Comparison of ENCODE assay signal across 9 cellular contexts in genomic region chr1:24149854-24150227, GRCh38. TPM values are rescaled to one million over a fixed set of nuclear protein-coding genes. Genes with fewer than 3 reads are reported as not detected.
DNase-seq lines count a peak whose midpoint lies in the region; ATAC-seq, FAIRE-seq and TF ChIP-seq lines count a peak whose summit lies in the region.
"Had no signal": no experiment of that assay in that cellular context is flagged by ENCODE, and none has a peak within 500 bp of the region (broad histone marks: within the 10 kb centered on the region; RNA-seq: fewer than 3 reads in every experiment).

No MANE protein-coding gene starts in this region.

- no peak overlapping the region for H3K27ac ChIP-seq in GM23248
- peak overlapping the region; percentile 8; the same call in 1 of the 2 replicates for H3K27ac ChIP-seq in SJSA1
- peak overlapping the region; percentile 13; the same call in 1 of the 2 replicates for H3K27ac ChIP-seq in H1 (ENCODE audit: low read depth, low read length)

- no peaks in the 10 kb centered on the region for H3K36me3 ChIP-seq in GM23248 (ENCODE audit: low read depth)
- H3K36me3 ChIP-seq in SJSA1, result no peaks in the 10 kb centered on the region
- H3K36me3 ChIP-seq in H1 (ENCODE audit: control insufficient read depth in 2 of 4, insufficient read depth in 4 of 4, low read length in 3 of 4), result no peaks in the 10 kb centered on the region

- CTCF ChIA-PET in H1 (lab: Charles Lee; ENCODE audit: partially characterized antibody), result interaction anchor here (0.8 to 4.0 kb wide), 41 partner anchors 8 to 406 kb away, joined by 3 to 24 read pairs (median 6); partner anchors contain the start of genes IFNLR1, MYOM3 and NCMAP

- no peak for TF ChIP-seq POLR2A in H1 (IDR thresholded peaks at IDR 0.05; ENCODE audit: control extremely low read depth in 1 of 2, low read depth in 2 of 2, low read length in 2 of 2)

- 25 to 30% methylated on average over 6 of the region's 6 CpGs for WGBS in GM23248 (ENCODE audit: low coverage in 1 of 2, low lambda C conversion rate in 2 of 2, missing lambda C conversion rate in 2 of 2), 2 experiments
- 92% methylated on average over 6 of the region's 6 CpGs; no CpG with 5 or more reads in 1 of the 2 experiments for WGBS in H1 (ENCODE audit: extremely low coverage in 1 of 2, insufficient coverage in 1 of 2, insufficient read length in 1 of 2, insufficient replicate concordance in 2 of 2, low coverage in 1 of 2, low lambda C conversion rate in 2 of 2, missing lambda C conversion rate in 1 of 2), 2 experiments

- TF ChIP-seq RAD21 in H1 (IDR thresholded peaks at IDR 0.05 in 1 of 2, conservative IDR thresholded peaks at IDR 0.05 in 1 of 2; ENCODE audit: low read depth in 2 of 2, low read length in 2 of 2), result no peak

- peaks cover 3% of the 10 kb centered on the region; the same call in 1 of the 2 replicates for H3F3A ChIP-seq in GM23248 (ENCODE audit: insufficient read depth)

- POLR2A ChIA-PET in H1 (lab: Charles Lee; ENCODE audit: partially characterized antibody), result interaction anchor here (0.7 to 7.2 kb wide), 31 partner anchors 9 to 538 kb away, joined by 3 to 82 read pairs (median 5); partner anchors contain the start of genes IFNLR1, MYOM3, SRSF10 and STPG1

- peak overlapping the region; percentile 46 for H4K91ac ChIP-seq in H1 (replicated peaks; ENCODE audit: insufficient read length, low read length)

- H2BK15ac ChIP-seq in H1 (ENCODE audit: low read length), result 0 out of 2 replicates have a peak overlapping the region, but pooled peaks have one; percentile 46

- no peaks in the 10 kb centered on the region for H3K79me1 ChIP-seq in H1 (ENCODE audit: low read depth, low read length)

- no peak overlapping the region for H3K4ac ChIP-seq in H1 (replicated peaks; ENCODE audit: insufficient read length, low read depth, low read length)

- H4K20me1 ChIP-seq in GM23248 (ENCODE audit: insufficient read depth), result no peaks in the 10 kb centered on the region
- H4K20me1 ChIP-seq in H1 (replicated peaks in 1 of 2; ENCODE audit: control insufficient read depth in 1 of 2, insufficient read depth in 2 of 2, low read length in 2 of 2), result no peaks in the 10 kb centered on the region

- H4K5ac ChIP-seq in H1 (ENCODE audit: insufficient read length, low read depth, low read length), result no peak overlapping the region

- no peak overlapping the region for H2BK120ac ChIP-seq in H1 (replicated peaks; ENCODE audit: low read depth, low read length)

- in situ Hi-C loops in GM23248 (cut with MboI), result no loop called here

- no peaks in the 10 kb centered on the region for H3K23me2 ChIP-seq in H1 (ENCODE audit: low read depth, low read length)

- H3K9me3 ChIP-seq in GM23248 (ENCODE audit: low read depth) (no peaks in the 10 kb centered on the region), SJSA1 (replicated peaks) (no peaks in the 10 kb centered on the region), H1 (ENCODE audit: insufficient read depth in 2 of 2, low read depth in 1 of 2, low read length in 1 of 2) (no peaks in the 10 kb centered on the region)

- H4K8ac ChIP-seq in H1 (ENCODE audit: extremely low read depth, insufficient read depth, low read length), result peak overlapping the region; percentile 88

- 0 out of 2 replicates have a peak overlapping the region, but pooled peaks have one; percentile 69 for H2BK5ac ChIP-seq in H1 (ENCODE audit: low read depth, low read length)

- H2AFZ ChIP-seq in GM23248 (peak overlapping the region; percentile 66), H1 (ENCODE audit: low read length) (peak overlapping the region; percentile 1; the same call in 1 of the 2 replicates)

- no peak overlapping the region for H3K23ac ChIP-seq in H1 (ENCODE audit: insufficient read length)

- peak overlapping the region; percentile 81 for H3K4me2 ChIP-seq in GM23248 (ENCODE audit: unreplicated experiment)
- peak overlapping the region; percentile 34 to 75 for H3K4me2 ChIP-seq in H1 (ENCODE audit: insufficient read depth in 1 of 2, low read depth in 2 of 2, low read length in 2 of 2)

- peak overlapping the region; percentile 24; the same call in 1 of the 2 replicates for H3K9ac ChIP-seq in GM23248
- 0 out of 7 replicates have a peak overlapping the region, but pooled peaks of 1 of the 4 experiments have one; percentile 9 for H3K9ac ChIP-seq in H1 (replicated peaks in 1 of 4; ENCODE audit: extremely low read depth in 1 of 4, low read depth in 3 of 4, low read length in 3 of 4)

- H2AK5ac ChIP-seq in H1 (ENCODE audit: low read depth, low read length), result peak overlapping the region; percentile 29; the same call in 1 of the 2 replicates

- peaks cover 9% of the 10 kb centered on the region for H3K4me1 ChIP-seq in GM23248 (ENCODE audit: insufficient read depth)
- peaks cover 15% of the 10 kb centered on the region for H3K4me1 ChIP-seq in SJSA1 (replicated peaks)
- H3K4me1 ChIP-seq in H1 (replicated peaks in 1 of 4; ENCODE audit: control insufficient read depth in 3 of 4, insufficient read depth in 4 of 4, low read length in 3 of 4), result peaks cover 3 to 20% (median 14%) of the 10 kb centered on the region in 4 experiments

- H3K27me3 ChIP-seq in GM23248 (replicated peaks; ENCODE audit: insufficient read depth) (peaks cover 18% of the 10 kb centered on the region), SJSA1 (replicated peaks) (no peaks in the 10 kb centered on the region), H1 (replicated peaks in 1 of 4; ENCODE audit: control insufficient read depth in 3 of 4, extremely low read depth in 1 of 4, insufficient read depth in 3 of 4, low read length in 3 of 4) (no peaks in the 10 kb centered on the region)

- H3K18ac ChIP-seq in H1 (ENCODE audit: extremely low read depth, low read length), result no peak overlapping the region

- TF ChIP-seq EP300 in H1 (IDR thresholded peaks at IDR 0.05; ENCODE audit: borderline replicate concordance in 1 of 2, low read depth in 2 of 2, low read length in 2 of 2), result no peak

- no peak overlapping the region for H3K14ac ChIP-seq in H1 (ENCODE audit: insufficient read length)

- H3K79me2 ChIP-seq in GM23248 (ENCODE audit: insufficient read depth), result no peaks in the 10 kb centered on the region
- H3K79me2 ChIP-seq in H1 (ENCODE audit: control insufficient read depth in 1 of 2, insufficient read depth in 2 of 2, low read length in 2 of 2), result peaks cover 0 to 6% of the 10 kb centered on the region in 2 experiments; a peak in 1 of 4 replicates

- TF ChIP-seq CTCF in H1 (IDR thresholded peaks at IDR 0.05; ENCODE audit: control extremely low read depth in 1 of 3, insufficient read depth in 1 of 3, low read depth in 1 of 3, low read length in 3 of 3), result no peak

- H2BK12ac ChIP-seq in H1 (ENCODE audit: low read depth, low read length), result peak overlapping the region; percentile 56

- FAIRE-seq in H1 (lab: Jason Lieb, UNC), result no peak

- H2BK20ac ChIP-seq in H1 (ENCODE audit: low read length), result no peak overlapping the region

- no peaks in the 10 kb centered on the region for H3K9me2 ChIP-seq in GM23248 (ENCODE audit: insufficient read depth)

- H3K56ac ChIP-seq in H1 (replicated peaks; ENCODE audit: insufficient read length, low read depth, low read length), result no peak overlapping the region

- H3K4me3 ChIP-seq in GM23248 (peak overlapping the region; percentile 64), SJSA1 (peak overlapping the region; percentile 17), H1 (ENCODE audit: extremely low read depth in 1 of 4, insufficient read depth in 2 of 4, low read depth in 3 of 4, low read length in 4 of 4) (peak overlapping the region in 1 of 4 experiments; percentile 58; a peak in 3 of 8 replicates)

- peak; percentile 94 for DNase-seq in GM23248
- peak; percentile 54 to 85 for DNase-seq in SJSA1 (ENCODE audit: low read depth in 1 of 2, low spot score in 2 of 2)
- DNase-seq in H1 (ENCODE audit: low read depth in 1 of 2, low spot score in 2 of 2), result no peak
- DNase-seq in renal cortical epithelial cell (ENCODE audit: low read depth), result peak; percentile 25
- no peak for DNase-seq in GF-D8 (lab: John Stamatoyannopoulos, UW)
- DNase-seq in foreskin melanocyte, result no peak
- DNase-seq in NCI-H774 (lab: John Stamatoyannopoulos, UW), result no peak

- no peak for ATAC-seq in HG03108 (IDR thresholded peaks at IDR 0.05; ENCODE audit: unreplicated experiment)

RNA-seq across cellular contexts. Expression of gene IL22RA1, which starts 6.9 kb away (rescaled TPM):
- total RNA-seq in GM23248 (2014; rRNA removed; shearing (Covaris generic)), result not detected in 2 replicates
- polyA plus RNA-seq in GM23248 (2016; fragmentation: Nextera tagmentation; extraction: Ambion mirVana) (0.21 TPM in 1 of 2 replicates, not detected in the other), H1 (2011; rRNA removed) (0.32 and 0.44 TPM in 2 replicates)
- 1.1 TPM in 1 of 2 replicates, not detected in the other for total RNA-seq in SJSA1 (2014; rRNA removed; shearing (Covaris generic))
- 0.17 and 0.21 TPM in 2 replicates for total RNA-seq in H1 (2021; fragmentation: NEBNext Ultra II Directional; extraction: Animal tissue kit (Norgen Biotek cat#: 25700))
- 0.41 TPM for polyA plus RNA-seq in H1 (2011; cell fraction: cytosol; rRNA removed)
- polyA plus RNA-seq in H1 (2011; cell fraction: nucleus; rRNA removed), result 0.68 TPM
- polyA plus RNA-seq in H1 (2012, experiment 1 of 2), result 0.27 to 0.57 TPM (median 0.38 TPM) in 4 replicates
- polyA plus RNA-seq in H1 (2012, experiment 2 of 2), result 0.24 TPM
- polyA plus RNA-seq in H1 (2013, experiment 1 of 2), result 0.18 TPM
- 0.22 TPM for polyA plus RNA-seq in H1 (2013, experiment 2 of 2)
- 0.17 and 0.47 TPM in 2 replicates for polyA minus RNA-seq in H1 (2011; rRNA and poly(A)+ RNA removed)
- not detected for polyA minus RNA-seq in H1 (2011; cell fraction: cytosol; rRNA and poly(A)+ RNA removed)
- polyA minus RNA-seq in H1 (2011; cell fraction: nucleus; rRNA and poly(A)+ RNA removed), result 0.40 TPM
- total RNA-seq in renal cortical epithelial cell, result 0.05 TPM in 1 of 2 replicates, not detected in the other
- total RNA-seq: dermis microvascular lymphatic vessel endothelial cell had no signal

RNA-seq across cellular contexts. Expression of gene IFNLR1, which starts 37.2 kb away (rescaled TPM):
- not detected in 2 replicates for total RNA-seq in GM23248 (2014; rRNA removed; shearing (Covaris generic))
- polyA plus RNA-seq in GM23248 (2016; fragmentation: Nextera tagmentation; extraction: Ambion mirVana) (not detected in 2 replicates), H1 (2011; rRNA removed) (6.8 and 11.4 TPM in 2 replicates)
- 0.06 TPM in 1 of 2 replicates, not detected in the other for total RNA-seq in SJSA1 (2014; rRNA removed; shearing (Covaris generic))
- total RNA-seq in H1 (2021; fragmentation: NEBNext Ultra II Directional; extraction: Animal tissue kit (Norgen Biotek cat#: 25700)), result 9.2 and 10.1 TPM in 2 replicates
- 7.7 TPM for polyA plus RNA-seq in H1 (2011; cell fraction: cytosol; rRNA removed)
- 7.6 TPM for polyA plus RNA-seq in H1 (2011; cell fraction: nucleus; rRNA removed)
- 9.2 to 10.8 TPM (median 9.7 TPM) in 4 replicates for polyA plus RNA-seq in H1 (2012, experiment 1 of 2)
- polyA plus RNA-seq in H1 (2012, experiment 2 of 2), result 10.1 TPM
- 10.4 TPM for polyA plus RNA-seq in H1 (2013, experiment 1 of 2)
- 10.1 TPM for polyA plus RNA-seq in H1 (2013, experiment 2 of 2)
- 6.6 and 11.6 TPM in 2 replicates for polyA minus RNA-seq in H1 (2011; rRNA and poly(A)+ RNA removed)
- 3.9 TPM for polyA minus RNA-seq in H1 (2011; cell fraction: cytosol; rRNA and poly(A)+ RNA removed)
- polyA minus RNA-seq in H1 (2011; cell fraction: nucleus; rRNA and poly(A)+ RNA removed), result 7.0 TPM
- 4.0 and 6.1 TPM in 2 replicates for total RNA-seq in renal cortical epithelial cell

RNA-seq across cellular contexts. Expression of gene MYOM3, which starts 37.9 kb away (rescaled TPM):
- total RNA-seq in GM23248 (2014; rRNA removed; shearing (Covaris generic)), result 1.0 and 1.4 TPM in 2 replicates
- polyA plus RNA-seq in GM23248 (2016; fragmentation: Nextera tagmentation; extraction: Ambion mirVana) (0.76 and 1.2 TPM in 2 replicates), H1 (2011; rRNA removed) (0.05 and 0.08 TPM in 2 replicates)
- 0.03 TPM in 1 of 2 replicates, not detected in the other for total RNA-seq in SJSA1 (2014; rRNA removed; shearing (Covaris generic))
- 0.09 and 0.36 TPM in 2 replicates for total RNA-seq in H1 (2021; fragmentation: NEBNext Ultra II Directional; extraction: Animal tissue kit (Norgen Biotek cat#: 25700))
- polyA plus RNA-seq in H1 (2011; cell fraction: cytosol; rRNA removed), result 0.04 TPM
- 0.04 TPM for polyA plus RNA-seq in H1 (2011; cell fraction: nucleus; rRNA removed)
- 0.09 to 0.28 TPM (median 0.14 TPM) in 4 replicates for polyA plus RNA-seq in H1 (2012, experiment 1 of 2)
- 0.04 TPM for polyA plus RNA-seq in H1 (2012, experiment 2 of 2)
- 0.06 TPM for polyA plus RNA-seq in H1 (2013, experiment 1 of 2)
- polyA plus RNA-seq in H1 (2013, experiment 2 of 2), result 0.06 TPM
- 0.12 and 0.19 TPM in 2 replicates for polyA minus RNA-seq in H1 (2011; rRNA and poly(A)+ RNA removed)
- polyA minus RNA-seq in H1 (2011; cell fraction: cytosol; rRNA and poly(A)+ RNA removed), result not detected
- polyA minus RNA-seq in H1 (2011; cell fraction: nucleus; rRNA and poly(A)+ RNA removed), result 0.20 TPM
- 1.5 and 9.0 TPM in 2 replicates for total RNA-seq in renal cortical epithelial cell

Comparison
In these comparisons a context has a peak if more than half of its experiments do, and no peak if none do; other contexts are left out.
1. DNase-seq: peak in GM23248 (single experiment), SJSA1 (2 of 2) and renal cortical epithelial cell (single experiment); none in H1 (0 of 2), GF-D8 (single experiment), foreskin melanocyte (single experiment) and NCI-H774 (single experiment).